Comparison of ENCODE assay signal across 15 cellular contexts in the genomic region with DNA sequence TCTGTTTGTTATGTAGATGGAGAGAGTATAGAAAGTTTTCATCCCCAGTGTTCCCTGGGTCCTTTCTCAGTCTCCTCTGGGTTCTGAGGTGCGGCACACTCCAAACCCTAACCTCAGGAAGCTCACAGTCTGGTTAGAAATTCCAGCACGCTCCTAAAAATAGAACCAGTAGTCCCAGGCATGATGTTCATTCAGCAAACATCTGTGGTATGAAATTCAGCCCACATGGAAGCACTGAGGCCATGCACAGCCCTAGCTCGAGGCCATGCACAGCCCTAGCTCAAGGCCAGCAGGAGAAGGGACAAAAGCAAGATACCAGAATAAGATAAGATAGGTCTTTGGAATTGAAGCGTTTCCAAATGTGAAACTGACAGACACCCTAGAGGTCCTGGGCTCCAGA.
A peak's percentile ranks its signal among the peaks of the same experiment; 100 is the strongest.
DNase-seq lines count a peak whose midpoint lies in the region; ATAC-seq, FAIRE-seq and TF ChIP-seq lines count a peak whose summit lies in the region.
"Had no signal": no experiment of that assay in that cellular context is flagged by ENCODE, and none has a peak within 500 bp of the region (broad histone marks: within the 10 kb centered on the region; RNA-seq: fewer than 3 reads in every experiment).

No MANE protein-coding gene starts in this region.

- in situ Hi-C loops in HepG2 (cut with HindIII; ENCODE audit: extremely low pct_ligation_motif_present, low pct_unique_long_range_greater_than_20kb) = no loop called here

- H3K27me3 Mint-ChIP-seq in astrocyte (ENCODE audit: low read depth, unreplicated experiment) = no peaks in the 10 kb centered on the region
- H3K27me3 Mint-ChIP-seq in activated CD8-positive, alpha-beta T cell treated with anti-CD3 and anti-CD28 coated beads, Interleukin-2, amount 10 ng/mL, durations not matched to agents 7 days and 5 days (ENCODE audit: low read depth) = no peaks in the 10 kb centered on the region
- H3K27me3 Mint-ChIP-seq: activated naive CD8-positive, alpha-beta T cell; memory B cell had no signal

- H3K27ac Mint-ChIP-seq in astrocyte (ENCODE audit: unreplicated experiment) = peak overlapping the region; percentile 48
- no peak overlapping the region for H3K27ac Mint-ChIP-seq in activated CD8-positive, alpha-beta T cell treated with anti-CD3 and anti-CD28 coated beads, Interleukin-2, amount 10 ng/mL, durations not matched to agents 7 days and 5 days
- H3K27ac Mint-ChIP-seq: activated naive CD8-positive, alpha-beta T cell; memory B cell had no signal

- CTCF ChIA-PET in HepG2 (lab: Yijun Ruan, JAX; ENCODE audit: low intra/inter-chr PET ratio, low total read pairs) = no interaction called here
- CTCF ChIA-PET in activated CD8-positive, alpha-beta T cell treated with anti-CD3 and anti-CD28 coated beads, Interleukin-2, amount 10 ng/mL, durations not matched to agents 7 days and 5 days (lab: Charles Lee) = no interaction called here

- peak; percentile 19 for DNase-seq in HepG2 (ENCODE audit: low spot score)
- no peak for DNase-seq in right lobe of liver
- peak; percentile 96 for DNase-seq in astrocyte (ENCODE audit: low read depth)
- no peak for DNase-seq in heart right ventricle
- peak; percentile 41 for DNase-seq in urothelium cell line (ENCODE audit: low spot score)
- DNase-seq in NAMALWA (ENCODE audit: low spot score) = no peak
- DNase-seq in activated CD8-positive, alpha-beta T cell treated with anti-CD3 and anti-CD28 coated beads, Interleukin-2, amount 10 ng/mL, durations not matched to agents 7 days and 5 days = no peak
- DNase-seq in suprapubic skin (ENCODE audit: low spot score in 2 of 2) = no peak
- DNase-seq: H7, NCI-H1105, NCI-H526 treated with DMSO at 0.1 percent for 48 hours, SHP77, uterus had no signal

- H3K36me3 ChIP-seq in HepG2 (replicated peaks in 1 of 2; ENCODE audit: control insufficient read depth in 1 of 2, insufficient read depth in 2 of 2, low read length in 2 of 2) (no peaks in the 10 kb centered on the region), right lobe of liver (no peaks in the 10 kb centered on the region), astrocyte (ENCODE audit: insufficient read depth, low read length) (no peaks in the 10 kb centered on the region), heart right ventricle (no peaks in the 10 kb centered on the region), suprapubic skin (no peaks in the 10 kb centered on the region)
- H3K36me3 ChIP-seq: uterus had no signal

- H3K9me3 ChIP-seq in HepG2 (ENCODE audit: low read length) = no peaks in the 10 kb centered on the region
- H3K9me3 ChIP-seq in right lobe of liver = no peaks in the 10 kb centered on the region
- no peaks in the 10 kb centered on the region for H3K9me3 ChIP-seq in astrocyte (ENCODE audit: insufficient read depth, low read depth, low read length)
- H3K9me3 ChIP-seq in heart right ventricle = no peaks in the 10 kb centered on the region
- H3K9me3 ChIP-seq in suprapubic skin = no peaks in the 10 kb centered on the region
- H3K9me3 ChIP-seq: uterus had no signal

- H2AFZ ChIP-seq in HepG2 (ENCODE audit: low read length) = no peak overlapping the region
- H2AFZ ChIP-seq in astrocyte (ENCODE audit: low read depth, low read length) = no peak overlapping the region

- H3K4me1 Mint-ChIP-seq in astrocyte (ENCODE audit: low read depth, unreplicated experiment) = peaks cover 33% of the 10 kb centered on the region
- no peaks in the 10 kb centered on the region for H3K4me1 Mint-ChIP-seq in activated CD8-positive, alpha-beta T cell treated with anti-CD3 and anti-CD28 coated beads, Interleukin-2, amount 10 ng/mL, durations not matched to agents 7 days and 5 days (ENCODE audit: low read depth)
- H3K4me1 Mint-ChIP-seq: memory B cell had no signal

- no peaks in the 10 kb centered on the region for H3K9me3 Mint-ChIP-seq in astrocyte (ENCODE audit: unreplicated experiment)
- H3K9me3 Mint-ChIP-seq in activated CD8-positive, alpha-beta T cell treated with anti-CD3 and anti-CD28 coated beads, Interleukin-2, amount 10 ng/mL, durations not matched to agents 7 days and 5 days (ENCODE audit: insufficient read depth) = no peaks in the 10 kb centered on the region
- H3K9me3 Mint-ChIP-seq: memory B cell had no signal

- no peaks in the 10 kb centered on the region for H3K4me1 ChIP-seq in HepG2 (ENCODE audit: insufficient read depth, low read length)
- no peaks in the 10 kb centered on the region for H3K4me1 ChIP-seq in right lobe of liver
- H3K4me1 ChIP-seq in astrocyte (ENCODE audit: insufficient read depth, low read length) = peaks cover 39% of the 10 kb centered on the region
- H3K4me1 ChIP-seq in heart right ventricle = peaks cover 0 to 22% (median 0%) of the 10 kb centered on the region in 9 donors
- H3K4me1 ChIP-seq in suprapubic skin = no peaks in the 10 kb centered on the region
- H3K4me1 ChIP-seq: uterus had no signal

- intact Hi-C loops in HepG2 (cut with micrococcal nuclease; ENCODE audit: unreplicated experiment) (no loop called here), right lobe of liver (cut with DNase I) (no loop called here), heart right ventricle (cut with DNase I) (no loop called here)

- no peak overlapping the region for H3K4me3 Mint-ChIP-seq in astrocyte (ENCODE audit: unreplicated experiment)
- no peak overlapping the region for H3K4me3 Mint-ChIP-seq in activated CD8-positive, alpha-beta T cell treated with anti-CD3 and anti-CD28 coated beads, Interleukin-2, amount 10 ng/mL, durations not matched to agents 7 days and 5 days
- H3K4me3 Mint-ChIP-seq: activated naive CD8-positive, alpha-beta T cell; memory B cell had no signal

- FAIRE-seq in HepG2 (lab: Jason Lieb, UNC) (no peak), astrocyte (lab: Jason Lieb, UNC) (peak; percentile 98), urothelium cell line (lab: Jason Lieb, UNC) (no peak)

- TF ChIP-seq CTCF in HepG2 (CRISPR knock-in tag; IDR thresholded peaks at IDR 0.05) = no peak
- TF ChIP-seq CTCF in right lobe of liver (IDR thresholded peaks at IDR 0.05) = no peak
- TF ChIP-seq CTCF in astrocyte (IDR thresholded peaks at IDR 0.05; ENCODE audit: insufficient read depth, low read depth, low read length) = no peak
- TF ChIP-seq CTCF in heart right ventricle (IDR thresholded peaks at IDR 0.05) = no peak
- no peak for TF ChIP-seq CTCF in suprapubic skin (IDR thresholded peaks at IDR 0.05)

- H3K27ac ChIP-seq in HepG2 (ENCODE audit: extremely low read length, insufficient read depth, low read length) (no peak overlapping the region), right lobe of liver (no peak overlapping the region), astrocyte (ENCODE audit: low read depth, low read length) (peak overlapping the region; percentile 95), heart right ventricle (peak overlapping the region in 2 of 10 donors; percentile 17 to 51), suprapubic skin (no peak overlapping the region)
- H3K27ac ChIP-seq: uterus had no signal

- H3K9ac ChIP-seq in HepG2 (ENCODE audit: insufficient read depth, low read depth, low read length) (no peak overlapping the region), astrocyte (ENCODE audit: low read length) (peak overlapping the region; percentile 70)

- H3K4me2 ChIP-seq in HepG2 (ENCODE audit: low read depth, low read length) (no peak overlapping the region), astrocyte (ENCODE audit: low read length) (peak overlapping the region; percentile 50)

- H3K79me2 ChIP-seq in HepG2 (ENCODE audit: insufficient read depth, low read length) (no peaks in the 10 kb centered on the region), astrocyte (ENCODE audit: insufficient read depth, low read length) (no peaks in the 10 kb centered on the region)

- TF ChIP-seq EP300 in HepG2 (IDR thresholded peaks at IDR 0.05; ENCODE audit: low read depth in 2 of 2, low read length in 2 of 2) (no peak), HepG2 (CRISPR knock-in tag; IDR thresholded peaks at IDR 0.05; ENCODE audit: borderline replicate concordance) (no peak), suprapubic skin (IDR thresholded peaks at IDR 0.05) (no peak)

- WGBS in HepG2 (ENCODE audit: low lambda C conversion rate) = 79% methylated on average over 4 of the region's 4 CpGs
- WGBS in right lobe of liver (ENCODE audit: insufficient coverage, low coverage, low lambda C conversion rate, missing lambda C conversion rate) = 75% methylated on average over 4 of the region's 4 CpGs
- WGBS in heart right ventricle, 2 donors = 48 to 62% methylated on average over 4 of the region's 4 CpGs
- WGBS in suprapubic skin = 78% methylated on average over 4 of the region's 4 CpGs

- no peak for TF ChIP-seq POLR2A in HepG2 (IDR thresholded peaks at IDR 0.05; ENCODE audit: insufficient read depth in 1 of 2, low read depth in 2 of 2, low read length in 2 of 2)
- TF ChIP-seq POLR2A in right lobe of liver (IDR thresholded peaks at IDR 0.05) = no peak
- no peak for TF ChIP-seq POLR2A in suprapubic skin (IDR thresholded peaks at IDR 0.05)

- no TSS peak for BruUV-seq in HepG2 (replicated peaks; lab: Mats Ljungman, UMichigan)

- H4K20me1 ChIP-seq in HepG2 (ENCODE audit: insufficient read depth, low read length) (no peaks in the 10 kb centered on the region), astrocyte (ENCODE audit: insufficient read depth, low read length) (no peaks in the 10 kb centered on the region)

- H3K4me3 ChIP-seq in HepG2 (replicated peaks in 1 of 3; ENCODE audit: insufficient read depth in 1 of 3, low read depth in 2 of 3, low read length in 3 of 3) (no peak overlapping the region), right lobe of liver (no peak overlapping the region), astrocyte (ENCODE audit: insufficient read depth, low read depth, low read length) (no peak overlapping the region), heart right ventricle (no peak overlapping the region), suprapubic skin (no peak overlapping the region)
- H3K4me3 ChIP-seq: uterus had no signal

- ATAC-seq in HepG2 (peak; percentile 64), right lobe of liver (no peak), heart right ventricle (peak in 6 of 8 donors; percentile 45 to 95 (median 65))
- ATAC-seq in activated CD8-positive, alpha-beta T cell treated with anti-CD3 and anti-CD28 coated beads, Interleukin-2, amount 10 ng/mL, durations not matched to agents 7 days and 5 days = no peak

- H3K36me3 Mint-ChIP-seq in astrocyte (ENCODE audit: low read depth, unreplicated experiment) = no peaks in the 10 kb centered on the region
- H3K36me3 Mint-ChIP-seq in activated CD8-positive, alpha-beta T cell treated with anti-CD3 and anti-CD28 coated beads, Interleukin-2, amount 10 ng/mL, durations not matched to agents 7 days and 5 days (ENCODE audit: low read depth) = peaks cover 2% of the 10 kb centered on the region
- H3K36me3 Mint-ChIP-seq: activated naive CD8-positive, alpha-beta T cell; memory B cell had no signal

- POLR2A ChIA-PET in HepG2 (lab: Yijun Ruan, JAX) = no interaction called here
- POLR2A ChIA-PET in activated CD8-positive, alpha-beta T cell treated with anti-CD3 and anti-CD28 coated beads, Interleukin-2, amount 10 ng/mL, durations not matched to agents 7 days and 5 days (lab: Charles Lee) = no interaction called here

- H3K27me3 ChIP-seq in HepG2 (ENCODE audit: control insufficient read depth in 1 of 2, insufficient read depth in 2 of 2, low read length in 2 of 2) = no peaks in the 10 kb centered on the region
- H3K27me3 ChIP-seq in right lobe of liver = no peaks in the 10 kb centered on the region
- H3K27me3 ChIP-seq in astrocyte (ENCODE audit: insufficient read depth, low read length) = no peaks in the 10 kb centered on the region
- H3K27me3 ChIP-seq in heart right ventricle = no peaks in the 10 kb centered on the region
- no peaks in the 10 kb centered on the region for H3K27me3 ChIP-seq in suprapubic skin
- H3K27me3 ChIP-seq: uterus had no signal

- TF ChIP-seq RAD21 in HepG2 (CRISPR knock-in tag; IDR thresholded peaks at IDR 0.05) = no peak

Comparison
In these comparisons a context has a peak if more than half of its experiments do, and no peak if none do; other contexts are left out.
1. ATAC-seq: peak in HepG2 (single experiment) and heart right ventricle (6 of 8); none in right lobe of liver (0 of 4) and activated CD8-positive, alpha-beta T cell treated with anti-CD3 and anti-CD28 coated beads, Interleukin-2, amount 10 ng/mL, durations not matched to agents 7 days and 5 days (single experiment).
2. DNase-seq: peak in HepG2 (single experiment), astrocyte (single experiment) and urothelium cell line (single experiment); none in right lobe of liver (0 of 3), heart right ventricle (0 of 2), NAMALWA (single experiment), activated CD8-positive, alpha-beta T cell treated with anti-CD3 and anti-CD28 coated beads, Interleukin-2, amount 10 ng/mL, durations not matched to agents 7 days and 5 days (single experiment) and suprapubic skin (0 of 2).